In genomic region chr20:58131111-58131510, GRCh38 we compare ENCODE assay signal across 10 cellular contexts.
A peak's percentile ranks its signal among the peaks of the same experiment; 100 is the strongest.
DNase-seq lines count a peak whose midpoint lies in the region; ATAC-seq and TF ChIP-seq lines count a peak whose summit lies in the region.
"Had no signal": no experiment of that assay in that cellular context is flagged by ENCODE, and none has a peak within 500 bp of the region (broad histone marks: within the 10 kb centered on the region; RNA-seq: fewer than 3 reads in every experiment).

No MANE protein-coding gene starts in this region.

- H3K27ac ChIP-seq in breast epithelium (no peak overlapping the region), brain microvascular endothelial cell (peak overlapping the region; percentile 71), lower lobe of right lung (peak overlapping the region; percentile 49), uterus (peak overlapping the region; percentile 40 to 49)

- DNase-seq in MCF 10A (ENCODE audit: unreplicated experiment): no peak
- no peak for DNase-seq in breast epithelium (ENCODE audit: low spot score in 2 of 2)
- peak; percentile 60 for DNase-seq in brain microvascular endothelial cell
- no peak for DNase-seq in lower lobe of right lung
- peak in 1 of 2 donors; percentile 27 for DNase-seq in uterus
- DNase-seq in HPDE6-E6E7 (ENCODE audit: extremely low spot score): no peak
- DNase-seq in NCI-H446 (lab: John Stamatoyannopoulos, UW): no peak
- no peak for DNase-seq in NCI-H2196 treated with DMSO at 0.1 percent for 48 hours (lab: John Stamatoyannopoulos, UW; ENCODE audit: unreplicated experiment)
- DNase-seq: activated naive CD8-positive, alpha-beta T cell treated with anti-CD3 and anti-CD28 coated beads for 36 hours; occipital lobe had no signal

- in situ Hi-C loops in brain microvascular endothelial cell (cut with HindIII; ENCODE audit: low pct_ligation_motif_present, low sequenced_read_pairs): no loop called here

- H3K9me3 ChIP-seq in breast epithelium (peaks cover 6 to 9% of the 10 kb centered on the region in 2 donors), lower lobe of right lung (no peaks in the 10 kb centered on the region), uterus (no peaks in the 10 kb centered on the region)

- ATAC-seq in lower lobe of right lung: peak in 1 of 2 donors; percentile 45

- peak overlapping the region; percentile 46 for H3K4me3 Mint-ChIP-seq in MCF 10A (ENCODE audit: unreplicated experiment)
- H3K4me3 Mint-ChIP-seq: activated naive CD8-positive, alpha-beta T cell treated with anti-CD3 and anti-CD28 coated beads for 36 hours had no signal

- H3K4me1 Mint-ChIP-seq in MCF 10A (ENCODE audit: insufficient read depth, unreplicated experiment): peaks cover 47% of the 10 kb centered on the region

- intact Hi-C loops in MCF 10A (cut with micrococcal nuclease): no loop called here
- intact Hi-C loops in breast epithelium (cut with DNase I; ENCODE audit: low total_unique reads): loop anchor here (5.0 kb wide), 2 partner anchors 199 to 1174 kb away; no protein-coding TSS in a partner anchor
- intact Hi-C loops in lower lobe of right lung (cut with DNase I): no loop called here
- intact Hi-C loops in uterus (cut with DNase I; ENCODE audit: low total_unique reads): no loop called here

- H3K4me3 ChIP-seq in breast epithelium (no peak overlapping the region), brain microvascular endothelial cell (ENCODE audit: low read depth, low read length) (peak overlapping the region; percentile 31), lower lobe of right lung (no peak overlapping the region), uterus (no peak overlapping the region)

- CTCF ChIA-PET in MCF 10A (lab: Yijun Ruan, JAX): interaction anchor here (0.5 to 1.8 kb wide), 12 partner anchors 15 to 1914 kb away, joined by 3 to 6 read pairs (median 4); no protein-coding TSS in a partner anchor

- peaks cover 6% of the 10 kb centered on the region for H3K9me3 Mint-ChIP-seq in MCF 10A (ENCODE audit: unreplicated experiment)

- H3K36me3 ChIP-seq in breast epithelium (no peaks in the 10 kb centered on the region), brain microvascular endothelial cell (replicated peaks) (no peaks in the 10 kb centered on the region), lower lobe of right lung (no peaks in the 10 kb centered on the region), uterus (no peaks in the 10 kb centered on the region)

- H3K27ac Mint-ChIP-seq in MCF 10A (ENCODE audit: low read depth, unreplicated experiment): peak overlapping the region; percentile 86
- H3K27ac Mint-ChIP-seq: activated naive CD8-positive, alpha-beta T cell treated with anti-CD3 and anti-CD28 coated beads for 36 hours had no signal

- TF ChIP-seq POLR2A in breast epithelium (IDR thresholded peaks at IDR 0.05) (no peak), uterus (IDR thresholded peaks at IDR 0.05) (no peak)

- no peaks in the 10 kb centered on the region for H3K27me3 Mint-ChIP-seq in MCF 10A (ENCODE audit: insufficient read depth, unreplicated experiment)

- peaks cover 0 to 6% of the 10 kb centered on the region in 2 donors for H3K4me1 ChIP-seq in breast epithelium
- H3K4me1 ChIP-seq in lower lobe of right lung: peaks cover 8% of the 10 kb centered on the region
- H3K4me1 ChIP-seq in uterus: peaks cover 0 to 6% of the 10 kb centered on the region in 2 donors

- no TSS peak for BruUV-seq in MCF 10A (replicated peaks; lab: Mats Ljungman, UMichigan)

- POLR2A ChIA-PET in MCF 10A (lab: Yijun Ruan, JAX): interaction anchor here (0.6 to 5.6 kb wide), 8 partner anchors 13 to 432 kb away, joined by 3 to 45 read pairs (median 6); no protein-coding TSS in a partner anchor

- no peaks in the 10 kb centered on the region for H3K27me3 ChIP-seq in breast epithelium
- no peaks in the 10 kb centered on the region for H3K27me3 ChIP-seq in brain microvascular endothelial cell (replicated peaks)
- peaks cover 5% of the 10 kb centered on the region for H3K27me3 ChIP-seq in lower lobe of right lung (ENCODE audit: low read depth)
- H3K27me3 ChIP-seq in uterus: no peaks in the 10 kb centered on the region

- no peak for TF ChIP-seq CTCF in MCF 10A (IDR thresholded peaks at IDR 0.05; ENCODE audit: unreplicated experiment)
- no peak for TF ChIP-seq CTCF in breast epithelium (IDR thresholded peaks at IDR 0.05)
- TF ChIP-seq CTCF in brain microvascular endothelial cell (IDR thresholded peaks at IDR 0.05; ENCODE audit: low read depth, low read length, missing control alignments): no peak
- no peak for TF ChIP-seq CTCF in lower lobe of right lung (IDR thresholded peaks at IDR 0.05)
- TF ChIP-seq CTCF in uterus (IDR thresholded peaks at IDR 0.05): no peak

- no peaks in the 10 kb centered on the region for H3K36me3 Mint-ChIP-seq in MCF 10A (ENCODE audit: insufficient read depth, unreplicated experiment)
- H3K36me3 Mint-ChIP-seq: activated naive CD8-positive, alpha-beta T cell treated with anti-CD3 and anti-CD28 coated beads for 36 hours had no signal

Comparison
In these comparisons a context has a peak if more than half of its experiments do, and no peak if none do; other contexts are left out.
1. H3K27ac ChIP-seq: peak in brain microvascular endothelial cell (single experiment), lower lobe of right lung (single experiment) and uterus (2 of 2); none in breast epithelium (0 of 2).